In the genomic region with DNA sequence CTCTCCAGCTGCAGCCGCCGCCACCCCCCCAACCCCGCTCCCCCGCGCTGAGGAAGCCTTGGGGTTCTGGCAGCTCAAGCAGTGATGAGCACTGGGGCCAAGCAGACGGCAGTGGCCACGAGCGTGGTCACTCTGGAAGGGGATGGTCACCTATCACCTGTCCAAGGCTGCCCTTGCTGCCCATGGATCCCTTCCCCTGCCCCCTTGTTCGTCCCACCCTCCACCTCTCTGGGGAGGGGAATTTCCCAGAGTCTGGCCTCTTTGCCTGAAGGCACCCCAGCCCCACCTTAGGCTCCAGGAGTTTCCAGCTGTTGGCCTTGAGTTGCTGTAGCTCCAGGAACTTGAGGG, we compare ENCODE assay signal across 8 cellular contexts. TPM values are rescaled to one million over a fixed set of nuclear protein-coding genes. Genes with fewer than 3 reads are reported as not detected.
DNase-seq lines count a peak whose midpoint lies in the region; ATAC-seq, FAIRE-seq and TF ChIP-seq lines count a peak whose summit lies in the region.

No MANE protein-coding gene starts in this region.

- H3K27ac Mint-ChIP-seq in activated CD4-positive, alpha-beta T cell treated with anti-CD3 and anti-CD28 coated beads, Interleukin-2, amount 10 ng/mL, durations not matched to agents 24 days and 14 days = no peak overlapping the region
- peak overlapping the region; percentile 90 for H3K27ac Mint-ChIP-seq in activated CD8-positive, alpha-beta T cell treated with anti-CD3 and anti-CD28 coated beads, Interleukin-2, amount 10 ng/mL, durations not matched to agents 7 days and 5 days

- ATAC-seq in activated CD8-positive, alpha-beta T cell treated with anti-CD3 and anti-CD28 coated beads, Interleukin-2, amount 10 ng/mL, durations not matched to agents 7 days and 5 days = no peak

- no peak for FAIRE-seq in kidney (lab: Jason Lieb, UNC)

- H3K4me1 ChIP-seq in kidney (ENCODE audit: control insufficient read depth in 1 of 2, insufficient read depth in 1 of 2, low read depth in 1 of 2, low read length in 2 of 2) (peaks cover 0 to 2% of the 10 kb centered on the region in 2 donors), testis (peaks cover 6% of the 10 kb centered on the region)

- no peak for TF ChIP-seq CTCF in kidney (IDR thresholded peaks at IDR 0.05; ENCODE audit: borderline replicate concordance, extremely low read depth, insufficient read depth)
- TF ChIP-seq CTCF in testis (IDR thresholded peaks at IDR 0.05) = no peak

- no peaks in the 10 kb centered on the region for H3K9me3 Mint-ChIP-seq in activated CD4-positive, alpha-beta T cell treated with anti-CD3 and anti-CD28 coated beads, Interleukin-2, amount 10 ng/mL, durations not matched to agents 24 days and 14 days
- H3K9me3 Mint-ChIP-seq in activated CD8-positive, alpha-beta T cell treated with anti-CD3 and anti-CD28 coated beads, Interleukin-2, amount 10 ng/mL, durations not matched to agents 7 days and 5 days (ENCODE audit: insufficient read depth) = no peaks in the 10 kb centered on the region

- peaks cover 2% of the 10 kb centered on the region for H3K36me3 Mint-ChIP-seq in activated CD4-positive, alpha-beta T cell treated with anti-CD3 and anti-CD28 coated beads, Interleukin-2, amount 10 ng/mL, durations not matched to agents 24 days and 14 days (ENCODE audit: low read depth)
- no peaks in the 10 kb centered on the region for H3K36me3 Mint-ChIP-seq in activated CD8-positive, alpha-beta T cell treated with anti-CD3 and anti-CD28 coated beads, Interleukin-2, amount 10 ng/mL, durations not matched to agents 7 days and 5 days (ENCODE audit: low read depth)

- H3K27me3 Mint-ChIP-seq in activated CD4-positive, alpha-beta T cell treated with anti-CD3 and anti-CD28 coated beads, Interleukin-2, amount 10 ng/mL, durations not matched to agents 24 days and 14 days = peaks cover 17% of the 10 kb centered on the region
- peaks cover 13% of the 10 kb centered on the region for H3K27me3 Mint-ChIP-seq in activated CD8-positive, alpha-beta T cell treated with anti-CD3 and anti-CD28 coated beads, Interleukin-2, amount 10 ng/mL, durations not matched to agents 7 days and 5 days (ENCODE audit: low read depth)

- no peak for DNase-seq in activated CD4-positive, alpha-beta T cell treated with anti-CD3 and anti-CD28 coated beads, Interleukin-2, amount 10 ng/mL, durations not matched to agents 24 days and 14 days
- no peak for DNase-seq in activated CD4-positive, alpha-beta T cell treated with anti-CD3 and anti-CD28 coated beads for 48 hours
- no peak for DNase-seq in activated CD8-positive, alpha-beta T cell treated with anti-CD3 and anti-CD28 coated beads, Interleukin-2, amount 10 ng/mL, durations not matched to agents 7 days and 5 days
- no peak for DNase-seq in kidney
- no peak for DNase-seq in testis
- no peak for DNase-seq in hippocampal formation (lab: John Stamatoyannopoulos, UW)
- no peak for DNase-seq in mucosa of gallbladder (ENCODE audit: low spot score)
- DNase-seq in 8988T = no peak

- no peak for TF ChIP-seq POLR2A in testis (IDR thresholded peaks at IDR 0.05)

- 9 to 13% methylated on average over 9 of the region's 9 CpGs for WGBS in testis, 2 donors

- intact Hi-C loops in activated CD4-positive, alpha-beta T cell treated with anti-CD3 and anti-CD28 coated beads, Interleukin-2, amount 10 ng/mL, durations not matched to agents 24 days and 14 days (cut with micrococcal nuclease) = loop anchor here (1.0 to 10.0 kb wide), 3 partner anchors 14 to 688 kb away; a partner anchor contains a TSS
- intact Hi-C loops in kidney (cut with DNase I) = no loop called here
- intact Hi-C loops in testis (cut with DNase I; ENCODE audit: low total_unique reads) = no loop called here

- H3K4me1 Mint-ChIP-seq in activated CD4-positive, alpha-beta T cell treated with anti-CD3 and anti-CD28 coated beads, Interleukin-2, amount 10 ng/mL, durations not matched to agents 24 days and 14 days = peaks cover 19% of the 10 kb centered on the region
- H3K4me1 Mint-ChIP-seq in activated CD8-positive, alpha-beta T cell treated with anti-CD3 and anti-CD28 coated beads, Interleukin-2, amount 10 ng/mL, durations not matched to agents 7 days and 5 days (ENCODE audit: low read depth) = peaks cover 40% of the 10 kb centered on the region

- peak overlapping the region; percentile 82 for H3K4me3 Mint-ChIP-seq in activated CD4-positive, alpha-beta T cell treated with anti-CD3 and anti-CD28 coated beads, Interleukin-2, amount 10 ng/mL, durations not matched to agents 24 days and 14 days
- H3K4me3 Mint-ChIP-seq in activated CD8-positive, alpha-beta T cell treated with anti-CD3 and anti-CD28 coated beads, Interleukin-2, amount 10 ng/mL, durations not matched to agents 7 days and 5 days = peak overlapping the region; percentile 75

- H3K27ac ChIP-seq in kidney (ENCODE audit: low read depth in 2 of 2, low read length in 2 of 2) = peak overlapping the region; percentile 91 to 92
- H3K27ac ChIP-seq in testis = peak overlapping the region in 1 of 2 donors; percentile 86

- H3K36me3 ChIP-seq in kidney (ENCODE audit: control insufficient read depth in 1 of 2, insufficient read depth in 2 of 2, low read length in 2 of 2) (no peaks in the 10 kb centered on the region), testis (ENCODE audit: low read depth, missing control alignments) (no peaks in the 10 kb centered on the region)

- no peaks in the 10 kb centered on the region for H3K27me3 ChIP-seq in testis

- peak overlapping the region; percentile 56 to 79 for H3K4me3 ChIP-seq in kidney (ENCODE audit: low read length in 2 of 2)
- H3K4me3 ChIP-seq in testis = peak overlapping the region; percentile 66 to 67

- POLR2A ChIA-PET in activated CD8-positive, alpha-beta T cell treated with anti-CD3 and anti-CD28 coated beads, Interleukin-2, amount 10 ng/mL, durations not matched to agents 7 days and 5 days (lab: Charles Lee) = interaction anchor here (0.5 to 1.9 kb wide), 3 partner anchors 14 to 119 kb away, joined by 3 to 8 read pairs (median 8); no protein-coding TSS in a partner anchor

- H3K9me3 ChIP-seq in kidney (ENCODE audit: control insufficient read depth in 1 of 2, low read length in 2 of 2) = no peaks in the 10 kb centered on the region
- H3K9me3 ChIP-seq in testis = no peaks in the 10 kb centered on the region

- CTCF ChIA-PET in activated CD8-positive, alpha-beta T cell treated with anti-CD3 and anti-CD28 coated beads, Interleukin-2, amount 10 ng/mL, durations not matched to agents 7 days and 5 days (lab: Charles Lee) = interaction anchor here (0.8 to 9.4 kb wide), 20 partner anchors 8 to 400 kb away, joined by 3 to 147 read pairs (median 6); a partner anchor contains a TSS

- peak overlapping the region; percentile 70 to 75 for H3K9ac ChIP-seq in kidney (ENCODE audit: low read length in 2 of 2)

RNA-seq across cellular contexts. Expression of a gene that starts 7.2 kb away (rescaled TPM):
- 63.2 TPM in 2 replicates for total RNA-seq in activated CD4-positive, alpha-beta T cell treated with anti-CD3 and anti-CD28 coated beads, Interleukin-2, amount 10 ng/mL, durations not matched to agents 24 days and 14 days
- 10 to 100 TPM; 50.4 to 52.2 TPM for total RNA-seq in activated CD8-positive, alpha-beta T cell treated with anti-CD3 and anti-CD28 coated beads, Interleukin-2, amount 10 ng/mL, durations not matched to agents 7 days and 5 days
- total RNA-seq in kidney = 49.2 TPM
- polyA plus RNA-seq in kidney (ENCODE audit: insufficient read depth, low read depth, low replicate concordance) = 85.9 TPM
- 10 to 100 TPM; 25.8 to 27.1 TPM for total RNA-seq in testis
- 52.3 TPM for polyA plus RNA-seq in testis (ENCODE audit: insufficient read depth, low read depth, low replicate concordance)
- 28.9 TPM for total RNA-seq in mucosa of gallbladder
